Comparison of ENCODE assay signal across 8 cellular contexts in the genomic region with DNA sequence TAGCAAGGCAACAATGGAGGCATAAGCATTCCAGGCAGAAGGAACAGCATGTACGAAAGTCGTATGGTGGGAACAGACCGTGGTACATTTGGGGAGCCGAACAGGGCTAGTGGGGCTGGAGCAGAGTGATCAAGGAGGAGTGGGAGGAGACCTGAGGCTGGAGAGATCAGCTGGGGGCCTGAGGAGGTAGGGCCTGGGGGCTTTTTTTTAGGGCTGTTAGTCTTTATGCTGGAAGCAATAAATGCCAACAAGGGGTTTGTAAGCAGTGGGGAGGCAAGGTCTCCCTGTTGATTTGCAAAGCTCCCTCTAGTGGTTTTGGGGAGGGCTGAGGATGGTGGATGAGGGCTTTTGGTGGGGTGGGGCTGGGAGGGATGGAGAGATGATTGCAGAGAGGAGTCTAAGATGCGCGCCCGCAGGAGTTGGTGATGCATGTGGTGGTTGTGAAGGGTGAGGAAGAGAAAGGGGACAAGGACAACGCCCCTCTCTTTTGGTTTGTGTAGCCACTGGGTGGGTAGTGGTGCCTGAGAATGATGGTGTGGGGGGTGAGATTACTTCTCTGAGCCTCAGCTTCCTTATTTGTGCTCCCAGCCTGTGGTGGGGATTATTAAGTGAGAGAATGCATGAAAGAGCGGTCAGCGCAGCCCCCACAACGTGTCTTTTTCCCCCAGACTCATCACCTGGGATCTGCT.
A peak's percentile ranks its signal among the peaks of the same experiment; 100 is the strongest.
DNase-seq lines count a peak whose midpoint lies in the region; ATAC-seq and TF ChIP-seq lines count a peak whose summit lies in the region.

No MANE protein-coding gene starts in this region.

- no peaks in the 10 kb centered on the region for H3K9me3 ChIP-seq in MG63

- TF ChIP-seq CTCF in GM12874 (IDR thresholded peaks at IDR 0.05; ENCODE audit: insufficient read depth, low read depth, low read length), result peak; percentile 73

- H3K4me3 ChIP-seq in MG63, result no peak overlapping the region

- H3K36me3 ChIP-seq in MG63, result no peaks in the 10 kb centered on the region

- DNase-seq in MG63 (peak; percentile 29), hepatic stellate cell (ENCODE audit: low spot score) (peak; percentile 46), cortex of kidney (lab: John Stamatoyannopoulos, UW) (no peak), NCI-H226 (no peak), NCI-H187 treated with DMSO at 0.1 percent for 48 hours (lab: John Stamatoyannopoulos, UW) (no peak)
- DNase-seq in activated CD4-positive, alpha-beta T cell treated with anti-CD3 and anti-CD28 coated beads, Interleukin-2, amount 50 U/mL, for 48 hours, result peak; percentile 43 to 54

- no peak for ATAC-seq in GM21717 (IDR thresholded peaks at IDR 0.05; ENCODE audit: unreplicated experiment)

- peaks cover 2% of the 10 kb centered on the region; the same call in 1 of the 2 replicates for H3K27me3 ChIP-seq in MG63

Comparison
In these comparisons a context has a peak if more than half of its experiments do, and no peak if none do; other contexts are left out.
1. DNase-seq: peak in MG63 (single experiment), activated CD4-positive, alpha-beta T cell treated with anti-CD3 and anti-CD28 coated beads, Interleukin-2, amount 50 U/mL, for 48 hours (2 of 2) and hepatic stellate cell (single experiment); none in cortex of kidney (single experiment), NCI-H226 (single experiment) and NCI-H187 treated with DMSO at 0.1 percent for 48 hours (single experiment).